Comparison of ENCODE assay signal across 24 cellular contexts in the genomic region with DNA sequence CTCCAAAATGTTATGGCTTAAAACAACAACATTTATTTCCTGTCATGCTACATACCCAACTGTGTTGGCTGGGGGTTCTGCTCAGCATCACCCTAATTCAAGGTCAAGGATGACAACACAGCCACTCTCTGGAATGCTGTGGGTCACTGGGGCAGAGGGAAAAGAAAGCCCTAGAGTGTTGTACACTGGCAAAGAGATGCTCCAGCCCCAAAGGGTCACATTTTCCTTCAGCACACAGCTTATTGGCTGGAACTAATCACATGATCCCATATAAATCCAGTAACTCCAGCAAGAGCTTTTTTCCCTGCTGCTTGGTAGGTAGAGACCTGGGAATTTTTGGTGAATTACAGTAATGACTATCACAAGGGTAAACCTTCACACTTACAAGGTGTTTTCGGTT.
"Had no signal": no experiment of that assay in that cellular context is flagged by ENCODE, and none has a peak within 500 bp of the region (broad histone marks: within the 10 kb centered on the region; RNA-seq: fewer than 3 reads in every experiment).

No MANE protein-coding gene starts in this region.

- H3K36me3 Mint-ChIP-seq: activated CD8-positive, alpha-beta memory T cell treated with anti-CD3 and anti-CD28 coated beads, Interleukin-2, amount 10 ng/mL, durations not matched to agents 7 days and 5 days; activated naive CD4-positive, alpha-beta T cell treated with anti-CD3 and anti-CD28 coated beads, Interleukin-2, amount 50 U/mL, for 24 hours had no signal

- H3K9me3 Mint-ChIP-seq: activated CD4-positive, alpha-beta T cell treated with anti-CD3 and anti-CD28 coated beads, Interleukin-2, amount 10 ng/mL, durations not matched to agents 24 days and 14 days; activated T-cell treated with anti-CD3 and anti-CD28 coated beads, Interleukin-2, amount 50 U/mL, for 24 hours; activated T-helper 1 cell treated with anti-CD3 and anti-CD28 coated beads, Interleukin-12 subunit alpha, Interleukin-12 subunit beta, Interleukin-2, Interleukin-4 antibody, amounts not matched to agents 30 ng/mL and 10 ng/mL and 1 ng/mL, durations not matched to agents 14 hours and 24 hours and 36 hours had no signal

- H3K27ac ChIP-seq: breast epithelium, SJSA1 had no signal

- H3K27me3 ChIP-seq: breast epithelium, SJSA1 had no signal

- H3K4me3 ChIP-seq: breast epithelium, SJSA1 had no signal

- H3K27ac Mint-ChIP-seq: activated B cell treated with CpG ODN at 0.5 μM for 24 hours; activated CD4-positive, alpha-beta T cell treated with anti-CD3 and anti-CD28 coated beads, Interleukin-2, amount 10 ng/mL, durations not matched to agents 24 days and 14 days; activated CD8-positive, alpha-beta memory T cell treated with anti-CD3 and anti-CD28 coated beads, Interleukin-2, amount 10 ng/mL, durations not matched to agents 7 days and 5 days; activated naive CD4-positive, alpha-beta T cell treated with anti-CD3 and anti-CD28 coated beads, Interleukin-2, amount 50 U/mL, for 24 hours; activated T-cell treated with anti-CD3 and anti-CD28 coated beads, Interleukin-2, amount 50 U/mL, for 24 hours; activated T-helper 1 cell treated with anti-CD3 and anti-CD28 coated beads, Interleukin-12 subunit alpha, Interleukin-12 subunit beta, Interleukin-2, Interleukin-4 antibody, amounts not matched to agents 30 ng/mL and 10 ng/mL and 1 ng/mL, durations not matched to agents 14 hours and 24 hours and 36 hours; T-helper 1 cell treated with Interleukin-12 subunit alpha and Interleukin-12 subunit beta and Interleukin-4 antibody, amounts not matched to agents 30 μg/mL and 1 μg/mL, for 36 hours had no signal

- H3K4me1 ChIP-seq: breast epithelium, SJSA1 had no signal

- H3K27me3 Mint-ChIP-seq: activated B cell treated with CpG ODN at 0.5 μM for 24 hours; activated CD4-positive, alpha-beta T cell treated with anti-CD3 and anti-CD28 coated beads, Interleukin-2, amount 10 ng/mL, durations not matched to agents 24 days and 14 days; activated CD8-positive, alpha-beta memory T cell treated with anti-CD3 and anti-CD28 coated beads, Interleukin-2, amount 10 ng/mL, durations not matched to agents 7 days and 5 days; activated T-cell treated with anti-CD3 and anti-CD28 coated beads, Interleukin-2, amount 50 U/mL, for 24 hours had no signal

- DNase-seq: activated B cell treated with CpG ODN at 0.5 μM for 24 hours; activated CD4-positive, alpha-beta T cell treated with anti-CD3 and anti-CD28 coated beads for 1 hour; activated CD4-positive, alpha-beta T cell treated with anti-CD3 and anti-CD28 coated beads, Interleukin-2, amount 10 ng/mL, durations not matched to agents 24 days and 14 days; activated CD4-positive, alpha-beta T cell treated with anti-CD3 and anti-CD28 coated beads, Interleukin-2, amount 50 U/mL, for 48 hours; activated CD8-positive, alpha-beta memory T cell treated with anti-CD3 and anti-CD28 coated beads, Interleukin-2, amount 10 ng/mL, durations not matched to agents 7 days and 5 days; activated effector memory CD4-positive, alpha-beta T cell treated with Interleukin-2 at 50 U/mL for 16 hours; activated naive CD4-positive, alpha-beta T cell; activated T-cell treated with anti-CD3 and anti-CD28 coated beads, Interleukin-2, amount 50 U/mL, for 24 hours; aorta; central memory CD4-positive, alpha-beta T cell; MM.1S; NCI-H1105; NCI-H1436 treated with DMSO at 0.1 percent for 48 hours; NCI-H187; NCI-H2081; NCI-H510A treated with DMSO at 0.1 percent for 48 hours; SHP77 had no signal

- H3K4me1 Mint-ChIP-seq: activated B cell treated with CpG ODN at 0.5 μM for 24 hours; activated CD4-positive, alpha-beta T cell treated with anti-CD3 and anti-CD28 coated beads, Interleukin-2, amount 10 ng/mL, durations not matched to agents 24 days and 14 days; activated CD8-positive, alpha-beta memory T cell treated with anti-CD3 and anti-CD28 coated beads, Interleukin-2, amount 10 ng/mL, durations not matched to agents 7 days and 5 days; activated naive CD4-positive, alpha-beta T cell treated with anti-CD3 and anti-CD28 coated beads, Interleukin-2, amount 50 U/mL, for 24 hours had no signal

- FAIRE-seq: RCC 7860 had no signal

- H3K4me3 Mint-ChIP-seq: activated B cell treated with CpG ODN at 0.5 μM for 24 hours; activated CD4-positive, alpha-beta T cell treated with anti-CD3 and anti-CD28 coated beads, Interleukin-2, amount 10 ng/mL, durations not matched to agents 24 days and 14 days; activated CD8-positive, alpha-beta memory T cell treated with anti-CD3 and anti-CD28 coated beads, Interleukin-2, amount 10 ng/mL, durations not matched to agents 7 days and 5 days; activated naive CD4-positive, alpha-beta T cell treated with anti-CD3 and anti-CD28 coated beads, Interleukin-2, amount 50 U/mL, for 24 hours; activated T-cell treated with anti-CD3 and anti-CD28 coated beads, Interleukin-2, amount 50 U/mL, for 24 hours; activated T-helper 1 cell treated with anti-CD3 and anti-CD28 coated beads, Interleukin-12 subunit alpha, Interleukin-12 subunit beta, Interleukin-2, Interleukin-4 antibody, amounts not matched to agents 30 ng/mL and 10 ng/mL and 1 ng/mL, durations not matched to agents 14 hours and 24 hours and 36 hours; T-helper 1 cell treated with Interleukin-12 subunit alpha and Interleukin-12 subunit beta and Interleukin-4 antibody, amounts not matched to agents 30 μg/mL and 1 μg/mL, for 36 hours had no signal

- H3K9me3 ChIP-seq: breast epithelium, SJSA1 had no signal

- ATAC-seq: activated CD8-positive, alpha-beta memory T cell treated with anti-CD3 and anti-CD28 coated beads, Interleukin-2, amount 10 ng/mL, durations not matched to agents 7 days and 5 days; SK-N-SH treated with all-trans-retinoic acid at 6 μM for 48 hours had no signal

- H3K36me3 ChIP-seq: breast epithelium, SJSA1 had no signal
